ENCODE assay signal across 36 cellular contexts in the genomic region with DNA sequence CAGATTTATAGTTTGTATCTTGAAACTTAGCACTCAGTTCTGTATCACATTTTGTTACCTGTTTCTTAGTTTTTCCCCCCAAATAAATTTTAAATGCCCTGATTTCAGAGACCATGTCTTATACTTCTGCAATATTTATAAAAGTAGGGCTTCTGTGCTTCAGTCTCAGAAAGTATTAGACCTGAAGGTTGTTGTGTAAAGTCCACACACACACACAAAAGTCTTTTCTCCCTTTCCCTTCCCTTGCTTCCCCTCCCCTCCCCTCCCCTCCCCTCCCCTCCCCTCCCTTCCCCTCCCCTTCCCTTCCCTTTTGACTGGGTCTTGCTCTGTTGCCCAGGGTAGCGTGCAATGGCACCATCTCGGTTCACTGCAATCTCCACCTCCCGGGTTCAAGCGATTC. TPM values are rescaled to one million over a fixed set of nuclear protein-coding genes. Genes with fewer than 3 reads are reported as not detected.
"Had no signal": no experiment of that assay in that cellular context is flagged by ENCODE, and none has a peak within 500 bp of the region (broad histone marks: within the 10 kb centered on the region; RNA-seq: fewer than 3 reads in every experiment).

No MANE protein-coding gene starts in this region.

- H3K36me3 ChIP-seq: MG63 had no signal

- H3K27ac ChIP-seq: KMS-11 had no signal

- H3K9ac ChIP-seq: KMS-11 had no signal

- H3K4me2 ChIP-seq: KMS-11 had no signal

- H3K4me3 ChIP-seq: MG63 had no signal

- H3K9me3 ChIP-seq: MG63 had no signal

- H3K27me3 ChIP-seq: MG63 had no signal

- DNase-seq: Karpas-422, Kasumi-1, MG63, MM.1S, MV-4-11, NCI-H1048, NCI-H1092, NCI-H1092 treated with DMSO at 0.1 percent for 48 hours, NCI-H1105, NCI-H1105 treated with DMSO at 0.1 percent for 48 hours, NCI-H1417, NCI-H1417 treated with DMSO at 0.1 percent for 48 hours, NCI-H1436, NCI-H1436 treated with DMSO at 0.1 percent for 48 hours, NCI-H146, NCI-H1694, NCI-H1694 treated with DMSO at 0.1 percent for 48 hours, NCI-H187, NCI-H187 treated with DMSO at 0.1 percent for 48 hours, NCI-H1930, NCI-H2029, NCI-H2029 treated with DMSO at 0.1 percent for 48 hours, NCI-H2081, NCI-H2081 treated with DMSO at 0.1 percent for 48 hours, NCI-H2107, NCI-H2171, NCI-H2171 treated with DMSO at 0.1 percent for 48 hours, NCI-H2227 treated with DMSO at 0.1 percent for 48 hours, NCI-H226, NCI-H345, NCI-H446, NCI-H446 treated with DMSO at 0.1 percent for 48 hours, NCI-H510A, NCI-H510A treated with DMSO at 0.1 percent for 48 hours had no signal

RNA-seq across cellular contexts. Expression of a gene that starts 41.0 kb away (rescaled TPM):
- total RNA-seq: LHCN-M2 had no signal
